9 cellular contexts compared by ENCODE assay signal in genomic region chr19:50817941-50818858, GRCh38. TPM values are rescaled to one million over a fixed set of nuclear protein-coding genes. Genes with fewer than 3 reads are reported as not detected.
DNase-seq lines count a peak whose midpoint lies in the region; ATAC-seq, FAIRE-seq and TF ChIP-seq lines count a peak whose summit lies in the region.
"Had no signal": no experiment of that assay in that cellular context is flagged by ENCODE, and none has a peak within 500 bp of the region (broad histone marks: within the 10 kb centered on the region; RNA-seq: fewer than 3 reads in every experiment).

No MANE protein-coding gene starts in this region.

- H3K4me3 ChIP-seq in H7 (ENCODE audit: insufficient read depth, low read depth, low read length) (peak overlapping the region; percentile 77), NB4 (ENCODE audit: low read depth, low read length) (no peak overlapping the region), heart left ventricle (peak overlapping the region in 8 of 12 donors; percentile 6 to 53 (median 22)), small intestine (ENCODE audit: low read depth in 1 of 2, low read length in 2 of 2) (peak overlapping the region in 1 of 2 donors; percentile 4), tibial nerve (peak overlapping the region in 2 of 4 donors; percentile 12 to 39)

- DNase-seq in activated effector memory CD4-positive, alpha-beta T cell treated with anti-CD3 and anti-CD28 coated beads, Interleukin-2, amount 50 U/mL, for 16 hours = peak; percentile 84
- DNase-seq in activated effector memory CD4-positive, alpha-beta T cell treated with Interleukin-2 at 50 U/mL for 16 hours = no peak
- DNase-seq in H7 (peak; percentile 99), NB4 (ENCODE audit: low read depth) (peak; percentile 67), heart left ventricle (peak in 4 of 5 donors; percentile 24 to 69 (median 52)), small intestine (peak; percentile 80), tibial nerve (ENCODE audit: low spot score in 2 of 2) (no peak)
- DNase-seq in activated CD8-positive, alpha-beta memory T cell treated with anti-CD3 and anti-CD28 coated beads, Interleukin-2, amount 50 U/mL, for 48 hours = peak; percentile 84

- H3K27ac ChIP-seq in heart left ventricle (no peak overlapping the region), small intestine (ENCODE audit: low read depth in 1 of 2, low read length in 1 of 2) (no peak overlapping the region), tibial nerve (peak overlapping the region in 1 of 4 donors; percentile 50)

- no peaks in the 10 kb centered on the region for H3K9me3 ChIP-seq in heart left ventricle
- no peaks in the 10 kb centered on the region for H3K9me3 ChIP-seq in small intestine (ENCODE audit: control insufficient read depth, low read depth)
- no peaks in the 10 kb centered on the region for H3K9me3 ChIP-seq in tibial nerve

- no peak for TF ChIP-seq EP300 in tibial nerve (IDR thresholded peaks at IDR 0.05)

- TF ChIP-seq POLR2A in NB4 (IDR thresholded peaks at IDR 0.05; ENCODE audit: extremely low read depth, insufficient read length) (no peak), heart left ventricle (IDR thresholded peaks at IDR 0.05) (no peak), tibial nerve (IDR thresholded peaks at IDR 0.05) (no peak)

- H3K4me1 ChIP-seq in heart left ventricle (peaks cover 0 to 16% (median 0%) of the 10 kb centered on the region in 12 donors), small intestine (ENCODE audit: control insufficient read depth in 2 of 2, insufficient read depth in 1 of 2, low read depth in 1 of 2, low read length in 1 of 2) (no peaks in the 10 kb centered on the region), tibial nerve (peaks cover 0 to 20% (median 2%) of the 10 kb centered on the region in 4 donors)

- H3K27me3 ChIP-seq in H7 (ENCODE audit: control insufficient read depth, insufficient read depth, low read length) = peaks cover 49% of the 10 kb centered on the region
- peaks cover 26 to 72% (median 41%) of the 10 kb centered on the region in 9 donors for H3K27me3 ChIP-seq in heart left ventricle
- H3K27me3 ChIP-seq in small intestine (ENCODE audit: control insufficient read depth in 2 of 2, insufficient read depth in 2 of 2, low read length in 2 of 2) = peaks cover 0 to 27% of the 10 kb centered on the region in 2 donors
- peaks cover 0 to 85% of the 10 kb centered on the region in 2 donors for H3K27me3 ChIP-seq in tibial nerve

- TF ChIP-seq CTCF in NB4 (IDR thresholded peaks at IDR 0.05; ENCODE audit: low read depth, low read length) (no peak), heart left ventricle (IDR thresholded peaks at IDR 0.05) (no peak), tibial nerve (IDR thresholded peaks at IDR 0.05) (no peak)

- 7 to 10% (median 7%) methylated on average over 32 to 52 of the region's 52 CpGs for WGBS in heart left ventricle, 4 donors
- 5 to 6% (median 6%) methylated on average over 42 to 52 of the region's 52 CpGs for WGBS in small intestine, 3 donors
- WGBS in tibial nerve, 2 donors = 4 to 8% methylated on average over 24 to 44 of the region's 52 CpGs

- ATAC-seq in heart left ventricle = peak in 3 of 4 donors; percentile 45 to 50 (median 49)

- H3K36me3 ChIP-seq in H7 (replicated peaks; ENCODE audit: control insufficient read depth, insufficient read depth, low read length) = no peaks in the 10 kb centered on the region
- no peaks in the 10 kb centered on the region for H3K36me3 ChIP-seq in heart left ventricle
- H3K36me3 ChIP-seq in small intestine (ENCODE audit: control insufficient read depth in 2 of 2, insufficient read depth in 2 of 2, low read length in 2 of 2) = no peaks in the 10 kb centered on the region
- H3K36me3 ChIP-seq in tibial nerve = no peaks in the 10 kb centered on the region

- no peak for FAIRE-seq in small intestine (lab: Jason Lieb, UNC)

- intact Hi-C loops in heart left ventricle (cut with DNase I) = no loop called here

RNA-seq across cellular contexts. Expression of gene KLK1, which starts 5.4 kb away (rescaled TPM):
- total RNA-seq in H7 (2014; rRNA removed; shearing (Covaris generic)) = not detected in 2 replicates
- total RNA-seq in heart left ventricle (1 to 10 TPM in 1 of 9 donors, under 1 TPM in 3, not detected in 5; 0.53 to 1.4 (median 0.74) TPM), tibial nerve (1 to 10 TPM in 2 of 4 donors, under 1 TPM in 1, not detected in 1; 0.78 to 1.8 (median 1.5) TPM)
- polyA plus RNA-seq in heart left ventricle (under 1 TPM; 0.50 to 0.51 TPM), small intestine (10 to 100 TPM; 12.5 to 45.6 (median 14.1) TPM)
- total RNA-seq: lung microvascular endothelial cell had no signal

RNA-seq across cellular contexts. Expression of gene KLK15, which starts 15.2 kb away (rescaled TPM):
- not detected in 2 replicates for total RNA-seq in H7 (2014; rRNA removed; shearing (Covaris generic))
- not detected for total RNA-seq in heart left ventricle
- not detected for polyA plus RNA-seq in heart left ventricle
- polyA plus RNA-seq in small intestine = not detected
- not detected for total RNA-seq in tibial nerve
- total RNA-seq: lung microvascular endothelial cell had no signal

RNA-seq across cellular contexts. Expression of gene ACP4, which starts 28.0 kb away (rescaled TPM):
- total RNA-seq in H7 (2014; rRNA removed; shearing (Covaris generic)) = not detected in 2 replicates
- total RNA-seq in heart left ventricle = not detected
- polyA plus RNA-seq in heart left ventricle = not detected
- not detected for polyA plus RNA-seq in small intestine
- total RNA-seq in tibial nerve = not detected
- total RNA-seq: lung microvascular endothelial cell had no signal

RNA-seq across cellular contexts. Expression of gene KLK3, which starts 36.5 kb away (rescaled TPM):
- total RNA-seq in H7 (2014; rRNA removed; shearing (Covaris generic)) = not detected in 2 replicates
- total RNA-seq in heart left ventricle (not detected), tibial nerve (not detected)
- polyA plus RNA-seq in heart left ventricle (not detected), small intestine (1 to 10 TPM in 1 of 3 donors, under 1 TPM in 2; 0.07 to 1.1 (median 0.27) TPM)
- total RNA-seq: lung microvascular endothelial cell had no signal

RNA-seq across cellular contexts. Expression of gene GPR32, which starts 47.9 kb away (rescaled TPM):
- not detected in 2 replicates for total RNA-seq in H7 (2014; rRNA removed; shearing (Covaris generic))
- not detected for total RNA-seq in heart left ventricle
- not detected for polyA plus RNA-seq in heart left ventricle
- not detected for polyA plus RNA-seq in small intestine
- total RNA-seq in tibial nerve = not detected
- total RNA-seq: lung microvascular endothelial cell had no signal

Comparison
In these comparisons a context has a peak if more than half of its experiments do, and no peak if none do; other contexts are left out.
1. DNase-seq: peak in activated effector memory CD4-positive, alpha-beta T cell treated with anti-CD3 and anti-CD28 coated beads, Interleukin-2, amount 50 U/mL, for 16 hours (single experiment), H7 (single experiment), NB4 (single experiment), activated CD8-positive, alpha-beta memory T cell treated with anti-CD3 and anti-CD28 coated beads, Interleukin-2, amount 50 U/mL, for 48 hours (single experiment), heart left ventricle (4 of 5) and small intestine (single experiment); none in activated effector memory CD4-positive, alpha-beta T cell treated with Interleukin-2 at 50 U/mL for 16 hours (single experiment) and tibial nerve (0 of 2).